ENCODE assay signal across 8 cellular contexts in the genomic region with DNA sequence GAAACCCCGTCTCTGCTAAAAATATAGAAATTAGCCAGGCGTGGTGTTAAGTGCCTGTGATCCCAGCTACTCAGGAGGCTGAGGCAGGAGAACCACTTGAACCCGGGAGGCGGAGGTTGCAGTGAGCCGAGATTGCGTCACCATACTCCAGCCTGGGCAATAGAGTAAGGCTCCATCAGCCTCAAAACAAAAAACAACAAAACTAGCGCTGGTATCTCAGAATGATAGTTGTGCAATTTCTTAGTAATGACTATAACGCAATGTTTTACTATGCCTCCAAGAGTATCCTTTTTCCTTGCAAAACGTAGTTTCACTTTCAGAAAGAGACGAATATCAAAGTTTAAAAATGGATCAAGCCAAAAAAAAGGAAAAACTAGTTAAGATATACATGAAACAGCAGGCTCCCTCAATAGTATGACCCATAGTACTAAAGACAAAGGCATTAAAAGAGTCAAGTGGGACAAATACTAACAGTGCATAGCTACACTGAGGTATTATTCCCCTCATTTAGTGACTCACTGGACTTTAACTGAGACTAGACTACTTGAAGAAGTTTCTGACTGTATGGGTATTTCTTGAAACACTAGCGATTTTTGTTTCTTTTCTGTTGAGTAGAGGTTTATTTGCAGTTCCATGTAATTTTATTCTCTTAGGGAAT. TPM values are rescaled to one million over a fixed set of nuclear protein-coding genes. Genes with fewer than 3 reads are reported as not detected.
DNase-seq lines count a peak whose midpoint lies in the region; ATAC-seq and TF ChIP-seq lines count a peak whose summit lies in the region.
"Had no signal": no experiment of that assay in that cellular context is flagged by ENCODE, and none has a peak within 500 bp of the region (broad histone marks: within the 10 kb centered on the region; RNA-seq: fewer than 3 reads in every experiment).

No MANE protein-coding gene starts in this region.

- TF ChIP-seq CTCF in Loucy (conservative IDR thresholded peaks at IDR 0.05; ENCODE audit: low read length) (no peak), hepatocyte (IDR thresholded peaks at IDR 0.05; ENCODE audit: poor library complexity) (no peak), suprapubic skin (IDR thresholded peaks at IDR 0.05) (no peak), GM10266 (IDR thresholded peaks at IDR 0.05; ENCODE audit: control insufficient read depth, insufficient read depth, low read depth, missing control alignments) (no peak)

- peaks cover 57% of the 10 kb centered on the region for H3K4me1 Mint-ChIP-seq in activated naive CD8-positive, alpha-beta T cell treated with anti-CD3 and anti-CD28 coated beads for 36 hours

- H3K9me3 Mint-ChIP-seq in activated naive CD8-positive, alpha-beta T cell treated with anti-CD3 and anti-CD28 coated beads for 36 hours = peaks cover 3% of the 10 kb centered on the region

- DNase-seq in activated naive CD8-positive, alpha-beta T cell treated with anti-CD3 and anti-CD28 coated beads for 36 hours = no peak
- DNase-seq in hepatocyte (ENCODE audit: low spot score) (no peak), suprapubic skin (ENCODE audit: low spot score in 2 of 2) (no peak), GM10266 (ENCODE audit: extremely low spot score) (no peak)
- DNase-seq in stimulated activated CD4-positive, alpha-beta T cell treated with anti-CD3 and anti-CD28 coated beads, Interleukin-4, amount 100 ng/mL, for 4 hours = no peak
- DNase-seq: stimulated activated CD4-positive, alpha-beta T cell treated with anti-CD3 and anti-CD28 coated beads, Interleukin-15, amount 100 ng/mL, for 24 hours had no signal

- H3K4me3 Mint-ChIP-seq in activated naive CD8-positive, alpha-beta T cell treated with anti-CD3 and anti-CD28 coated beads for 36 hours = peak overlapping the region; percentile 80

- H3K36me3 ChIP-seq in Loucy (ENCODE audit: insufficient read depth, low read length) (no peaks in the 10 kb centered on the region), hepatocyte (replicated peaks; ENCODE audit: insufficient read depth, low read depth) (no peaks in the 10 kb centered on the region), suprapubic skin (no peaks in the 10 kb centered on the region)

- peak overlapping the region; percentile 53 for H3K9ac ChIP-seq in Loucy (ENCODE audit: low read depth, low read length, poor library complexity, severe bottlenecking)

- H3K9me2 ChIP-seq in Loucy (replicated peaks; ENCODE audit: low read depth, low read length) (no peaks in the 10 kb centered on the region), hepatocyte (replicated peaks; ENCODE audit: insufficient read depth) (no peaks in the 10 kb centered on the region)

- H3F3A ChIP-seq in Loucy (ENCODE audit: low read depth) = peaks cover 3% of the 10 kb centered on the region; the same call in 1 of the 2 replicates

- no peaks in the 10 kb centered on the region for H3K27me3 Mint-ChIP-seq in activated naive CD8-positive, alpha-beta T cell treated with anti-CD3 and anti-CD28 coated beads for 36 hours

- no peak for TF ChIP-seq POLR2A in suprapubic skin (IDR thresholded peaks at IDR 0.05)

- H3K27me3 ChIP-seq in Loucy (ENCODE audit: insufficient read depth, low read length, poor library complexity, severe bottlenecking) (no peaks in the 10 kb centered on the region), hepatocyte (no peaks in the 10 kb centered on the region), suprapubic skin (no peaks in the 10 kb centered on the region)

- H3K36me3 Mint-ChIP-seq in activated naive CD8-positive, alpha-beta T cell treated with anti-CD3 and anti-CD28 coated beads for 36 hours = peaks cover 5% of the 10 kb centered on the region

- peak overlapping the region; percentile 55 for H3K4me3 ChIP-seq in Loucy (ENCODE audit: low read length, poor library complexity, severe bottlenecking)
- no peak overlapping the region for H3K4me3 ChIP-seq in hepatocyte
- H3K4me3 ChIP-seq in suprapubic skin = peak overlapping the region; percentile 35

- no peaks in the 10 kb centered on the region for H3K79me2 ChIP-seq in Loucy (ENCODE audit: insufficient read depth, low read length)
- H3K79me2 ChIP-seq in hepatocyte = no peaks in the 10 kb centered on the region

- WGBS in hepatocyte (ENCODE audit: low lambda C conversion rate, missing lambda C conversion rate) = 81% methylated on average over 11 of the region's 11 CpGs
- WGBS in suprapubic skin = 66% methylated on average over 11 of the region's 11 CpGs

- peak overlapping the region; percentile 77 for H2AFZ ChIP-seq in Loucy (ENCODE audit: low read length)
- H2AFZ ChIP-seq in hepatocyte = peak overlapping the region; percentile 4

- ATAC-seq in HG03135 (IDR thresholded peaks at IDR 0.05; ENCODE audit: unreplicated experiment) = no peak

- H3K9me3 ChIP-seq in Loucy (ENCODE audit: insufficient read depth, low read depth, low read length) (no peaks in the 10 kb centered on the region), hepatocyte (ENCODE audit: low read depth) (no peaks in the 10 kb centered on the region), suprapubic skin (no peaks in the 10 kb centered on the region)

- H3K4me1 ChIP-seq in Loucy (ENCODE audit: insufficient read depth, low read length, poor library complexity, severe bottlenecking) (peaks cover 41% of the 10 kb centered on the region), hepatocyte (ENCODE audit: insufficient read depth) (peaks cover 7% of the 10 kb centered on the region), suprapubic skin (peaks cover 18% of the 10 kb centered on the region)

- peak overlapping the region; percentile 82 for H3K27ac Mint-ChIP-seq in activated naive CD8-positive, alpha-beta T cell treated with anti-CD3 and anti-CD28 coated beads for 36 hours

- H3K27ac ChIP-seq in hepatocyte = peak overlapping the region; percentile 67
- H3K27ac ChIP-seq in suprapubic skin = peak overlapping the region; percentile 72

- peak overlapping the region; percentile 70 for H3K4me2 ChIP-seq in Loucy (ENCODE audit: low read depth, low read length, poor library complexity, severe bottlenecking)
- H3K4me2 ChIP-seq in hepatocyte = peak overlapping the region; percentile 57

- no peaks in the 10 kb centered on the region for H4K20me1 ChIP-seq in Loucy (ENCODE audit: insufficient read depth, low read length, poor library complexity, severe bottlenecking)
- no peaks in the 10 kb centered on the region for H4K20me1 ChIP-seq in hepatocyte (ENCODE audit: insufficient read depth, poor library complexity, severe bottlenecking)

- TF ChIP-seq EP300 in suprapubic skin (IDR thresholded peaks at IDR 0.05) = no peak

RNA-seq across cellular contexts. Expression of a gene that starts 10.5 kb away (rescaled TPM):
- total RNA-seq in activated naive CD8-positive, alpha-beta T cell treated with anti-CD3 and anti-CD28 coated beads for 36 hours = 10 to 100 TPM; 90.7 to 95.9 TPM
- total RNA-seq in hepatocyte (438 and 449 TPM in 2 replicates), suprapubic skin (100 to 1,000 TPM; 511 to 726 (median 679) TPM)
- 572 and 588 TPM in 2 replicates for polyA plus RNA-seq in hepatocyte
